Comparison of ENCODE assay signal across 11 cellular contexts in genomic region chr19:35167251-35168119, GRCh38. TPM values are rescaled to one million over a fixed set of nuclear protein-coding genes. Genes with fewer than 3 reads are reported as not detected.
DNase-seq lines count a peak whose midpoint lies in the region; ATAC-seq, FAIRE-seq and TF ChIP-seq lines count a peak whose summit lies in the region.
"Had no signal": no experiment of that assay in that cellular context is flagged by ENCODE, and none has a peak within 500 bp of the region (broad histone marks: within the 10 kb centered on the region; RNA-seq: fewer than 3 reads in every experiment).

No MANE protein-coding gene starts in this region.

- H3K9me3 ChIP-seq in A549, result peaks cover 43% of the 10 kb centered on the region
- peaks cover 5% of the 10 kb centered on the region; the same call in 1 of the 2 replicates for H3K9me3 ChIP-seq in HEK293 (ENCODE audit: control insufficient read depth, insufficient read depth, low read depth, low read length)

- DNase-seq in A549 (ENCODE audit: low read depth in 1 of 2, low spot score in 1 of 2), result no peak
- no peak for DNase-seq in T-helper 2 cell treated with Interferon-gamma antibody and Interleukin-4, amounts not matched to agents 5 μg/mL and 100 μg/mL, for 36 hours (ENCODE audit: low spot score)
- DNase-seq in foreskin keratinocyte, result no peak
- no peak for DNase-seq in 8988T
- DNase-seq: NCI-H2081 had no signal

- 0 out of 3 replicates have a peak, but pooled peaks cover 3% of the 10 kb centered on the region for H3K4me1 ChIP-seq in A549
- H3K4me1 ChIP-seq in HEK293 (ENCODE audit: control insufficient read depth, insufficient read depth, low read length), result no peaks in the 10 kb centered on the region
- H3K4me1 ChIP-seq in foreskin keratinocyte, result peaks cover 14% of the 10 kb centered on the region

- H3K36me3 Mint-ChIP-seq in T-helper 2 cell treated with Interferon-gamma antibody and Interleukin-4, amounts not matched to agents 5 μg/mL and 100 μg/mL, for 36 hours (ENCODE audit: low read depth), result peaks cover 89% of the 10 kb centered on the region

- H3K4me3 ChIP-seq in A549 (no peak overlapping the region), HEK293 (ENCODE audit: low read depth, low read length) (no peak overlapping the region)
- H3K4me3 ChIP-seq: cardiac muscle cell had no signal

- TF ChIP-seq RAD21 in A549 (conservative IDR thresholded peaks at IDR 0.05 in 1 of 2, IDR thresholded peaks at IDR 0.05 in 1 of 2), result no peak

- FAIRE-seq in A549 (lab: Jason Lieb, UNC), result peak; percentile 67

- H3K27ac ChIP-seq in A549, result no peak overlapping the region
- H3K27ac ChIP-seq in HEK293 (ENCODE audit: extremely low read depth, low read depth, low read length), result no peak overlapping the region
- peak overlapping the region; percentile 50 for H3K27ac ChIP-seq in foreskin keratinocyte
- H3K27ac ChIP-seq: cardiac muscle cell had no signal

- H3K4me1 Mint-ChIP-seq in T-helper 2 cell treated with Interferon-gamma antibody and Interleukin-4, amounts not matched to agents 5 μg/mL and 100 μg/mL, for 36 hours (ENCODE audit: low read depth), result peaks cover 32% of the 10 kb centered on the region

- POLR2A ChIA-PET in A549 (lab: Yijun Ruan, JAX) (no interaction called here), HEK293 (lab: Yijun Ruan, JAX) (no interaction called here)

- no peak for ATAC-seq in A549
- ATAC-seq in foreskin keratinocyte, result no peak
- no peak for ATAC-seq in HG02798 (IDR thresholded peaks at IDR 0.05; ENCODE audit: poor library complexity, unreplicated experiment)
- no peak for ATAC-seq in GM18873 (IDR thresholded peaks at IDR 0.05; ENCODE audit: low FRiP score, unreplicated experiment)
- no peak for ATAC-seq in GM18867 (IDR thresholded peaks at IDR 0.05; ENCODE audit: unreplicated experiment)

- peak overlapping the region; percentile 73 for H3K4me3 Mint-ChIP-seq in T-helper 2 cell treated with Interferon-gamma antibody and Interleukin-4, amounts not matched to agents 5 μg/mL and 100 μg/mL, for 36 hours

- peak; percentile 28; the same call in 1 of the 2 replicates for TF ChIP-seq POLR2A in A549 (IDR thresholded peaks at IDR 0.05; ENCODE audit: low read length)

- peaks cover 36% of the 10 kb centered on the region for H3K9me3 Mint-ChIP-seq in T-helper 2 cell treated with Interferon-gamma antibody and Interleukin-4, amounts not matched to agents 5 μg/mL and 100 μg/mL, for 36 hours

- TF ChIP-seq CTCF in A549 (IDR thresholded peaks at IDR 0.05) (no peak), HEK293 (tag by site-specific recombination; IDR thresholded peaks at IDR 0.05) (no peak), foreskin keratinocyte (conservative IDR thresholded peaks at IDR 0.05) (no peak)

- 90% methylated on average over 5 of the region's 5 CpGs for WGBS in A549 (ENCODE audit: missing lambda C conversion rate)

- TF ChIP-seq EP300 in A549 (IDR thresholded peaks at IDR 0.05), result no peak

- CTCF ChIA-PET in A549 (lab: Yijun Ruan, JAX), result interaction anchor here (0.7 to 2.4 kb wide), 7 partner anchors 7 to 87 kb away, joined by 3 to 13 read pairs (median 4); partner anchors contain the start of genes FXYD5 and LGI4
- CTCF ChIA-PET in HEK293 (lab: Yijun Ruan, JAX), result interaction anchor here (0.6 to 3.6 kb wide), 7 partner anchors 11 to 328 kb away, joined by 3 to 10 read pairs (median 5); partner anchors contain the start of genes FXYD5 and LGI4

- H3K27me3 ChIP-seq in foreskin keratinocyte, result no peaks in the 10 kb centered on the region
- H3K27me3 ChIP-seq: cardiac muscle cell had no signal

- peaks cover 26 to 73% of the 10 kb centered on the region in 2 experiments for H3K36me3 ChIP-seq in HEK293 (ENCODE audit: control insufficient read depth in 2 of 2, insufficient read depth in 1 of 2, low read length in 2 of 2)
- H3K36me3 ChIP-seq: cardiac muscle cell had no signal

- peak overlapping the region; percentile 87 for H3K27ac Mint-ChIP-seq in T-helper 2 cell treated with Interferon-gamma antibody and Interleukin-4, amounts not matched to agents 5 μg/mL and 100 μg/mL, for 36 hours

- H3K27me3 Mint-ChIP-seq in T-helper 2 cell treated with Interferon-gamma antibody and Interleukin-4, amounts not matched to agents 5 μg/mL and 100 μg/mL, for 36 hours (ENCODE audit: low read depth), result no peaks in the 10 kb centered on the region

- H3K4me2 ChIP-seq in A549, result no peak overlapping the region

TF ChIP-seq in A549, 52 proteins besides CTCF, POLR2A, EP300 and RAD21 (continues in another document):
- TF ChIP-seq MYC (IDR thresholded peaks at IDR 0.05; ENCODE audit: borderline replicate concordance, low read length) (no peak), ATOH8 (CRISPR knock-in tag; IDR thresholded peaks at IDR 0.05; ENCODE audit: low read depth) (no peak)

TF ChIP-seq in HEK293, 187 proteins besides CTCF, POLR2A, EP300 and RAD21:
- TF ChIP-seq ELK4 (IDR thresholded peaks at IDR 0.05; ENCODE audit: borderline replicate concordance, low read depth, low read length) (no peak), ZSCAN5A (tag by site-specific recombination; IDR thresholded peaks at IDR 0.05) (no peak), ZNF768 (tag by site-specific recombination; IDR thresholded peaks at IDR 0.05) (0 out of 2 replicates have a peak, but pooled peaks have one; percentile 31)

RNA-seq across cellular contexts. Expression of gene FXYD5, which starts 12.9 kb away (rescaled TPM):
- polyA plus RNA-seq in A549 (2011; rRNA removed) (70.8 and 77.3 TPM in 2 replicates), A549 (2017; fragmentation: RNase III; extraction: RNeasy Plus Mini Kit Qiagen cat#74134 plus additional on column Dnase treatment) (106 to 116 TPM (median 113 TPM) in 3 replicates), foreskin keratinocyte (416 and 427 TPM in 2 replicates)
- polyA plus RNA-seq in A549 (2012; cell fraction: cytosol; rRNA removed), result 191 and 198 TPM in 2 replicates
- polyA plus RNA-seq in A549 (2012; cell fraction: nucleus; rRNA removed), result 126 and 158 TPM in 2 replicates
- polyA minus RNA-seq in A549 (2011; rRNA and poly(A)+ RNA removed), result 154 and 174 TPM in 2 replicates
- total RNA-seq in foreskin keratinocyte, result 268 and 277 TPM in 2 replicates

RNA-seq across cellular contexts. Expression of gene FXYD7, which starts 24.4 kb away (rescaled TPM):
- polyA plus RNA-seq in A549 (2011; rRNA removed) (not detected in 2 replicates), A549 (2017; fragmentation: RNase III; extraction: RNeasy Plus Mini Kit Qiagen cat#74134 plus additional on column Dnase treatment) (0.15 TPM in 1 of 3 replicates, not detected in the others), foreskin keratinocyte (0.16 and 0.25 TPM in 2 replicates)
- 0.20 and 0.21 TPM in 2 replicates for polyA plus RNA-seq in A549 (2012; cell fraction: cytosol; rRNA removed)
- polyA plus RNA-seq in A549 (2012; cell fraction: nucleus; rRNA removed), result 0.09 and 0.12 TPM in 2 replicates
- polyA minus RNA-seq in A549 (2011; rRNA and poly(A)+ RNA removed), result not detected in 2 replicates
- 0.18 TPM in 1 of 2 replicates, not detected in the other for total RNA-seq in foreskin keratinocyte
- total RNA-seq: pulmonary artery endothelial cell had no signal

RNA-seq across cellular contexts. Expression of gene FXYD1, which starts 28.9 kb away (rescaled TPM):
- polyA plus RNA-seq in A549 (2011; rRNA removed), result not detected in 2 replicates
- 0.06 and 0.13 TPM in 2 replicates for polyA plus RNA-seq in A549 (2012; cell fraction: cytosol; rRNA removed)
- polyA plus RNA-seq in A549 (2012; cell fraction: nucleus; rRNA removed), result 0.10 and 0.13 TPM in 2 replicates
- not detected in 3 replicates for polyA plus RNA-seq in A549 (2017; fragmentation: RNase III; extraction: RNeasy Plus Mini Kit Qiagen cat#74134 plus additional on column Dnase treatment)
- polyA minus RNA-seq in A549 (2011; rRNA and poly(A)+ RNA removed), result not detected in 2 replicates
- 0.35 and 0.41 TPM in 2 replicates for total RNA-seq in foreskin keratinocyte
- polyA plus RNA-seq in foreskin keratinocyte, result 0.67 and 0.81 TPM in 2 replicates

RNA-seq across cellular contexts. Expression of gene LGI4, which starts 32.6 kb away (rescaled TPM):
- polyA plus RNA-seq in A549 (2011; rRNA removed) (0.06 and 0.13 TPM in 2 replicates), A549 (2017; fragmentation: RNase III; extraction: RNeasy Plus Mini Kit Qiagen cat#74134 plus additional on column Dnase treatment) (0.09 to 0.16 TPM (median 0.12 TPM) in 3 replicates), foreskin keratinocyte (0.06 TPM in 1 of 2 replicates, not detected in the other)
- 0.06 and 0.09 TPM in 2 replicates for polyA plus RNA-seq in A549 (2012; cell fraction: cytosol; rRNA removed)
- 0.92 and 1.1 TPM in 2 replicates for polyA plus RNA-seq in A549 (2012; cell fraction: nucleus; rRNA removed)
- polyA minus RNA-seq in A549 (2011; rRNA and poly(A)+ RNA removed), result 0.21 and 0.29 TPM in 2 replicates
- not detected in 2 replicates for total RNA-seq in foreskin keratinocyte
- total RNA-seq: pulmonary artery endothelial cell had no signal

RNA-seq across cellular contexts. Expression of gene FXYD3, which starts 51.9 kb away (rescaled TPM):
- polyA plus RNA-seq in A549 (2011; rRNA removed) (0.32 and 0.46 TPM in 2 replicates), A549 (2017; fragmentation: RNase III; extraction: RNeasy Plus Mini Kit Qiagen cat#74134 plus additional on column Dnase treatment) (0.16 TPM in 1 of 3 replicates, not detected in the others), foreskin keratinocyte (420 and 522 TPM in 2 replicates)
- 0.05 and 0.07 TPM in 2 replicates for polyA plus RNA-seq in A549 (2012; cell fraction: cytosol; rRNA removed)
- 0.17 TPM in 1 of 2 replicates, not detected in the other for polyA plus RNA-seq in A549 (2012; cell fraction: nucleus; rRNA removed)
- polyA minus RNA-seq in A549 (2011; rRNA and poly(A)+ RNA removed), result not detected in 2 replicates
- total RNA-seq in foreskin keratinocyte, result 243 and 312 TPM in 2 replicates
- total RNA-seq: cardiac muscle cell, pulmonary artery endothelial cell had no signal
